Comparison of ENCODE assay signal across 17 cellular contexts in genomic region chr3:44412365-44412764, GRCh38.
DNase-seq lines count a peak whose midpoint lies in the region; ATAC-seq, FAIRE-seq and TF ChIP-seq lines count a peak whose summit lies in the region.
"Had no signal": no experiment of that assay in that cellular context is flagged by ENCODE, and none has a peak within 500 bp of the region (broad histone marks: within the 10 kb centered on the region; RNA-seq: fewer than 3 reads in every experiment).

No MANE protein-coding gene starts in this region.

- no peak overlapping the region for H3K4me3 Mint-ChIP-seq in natural killer cell
- H3K4me3 Mint-ChIP-seq: CD4-positive, alpha-beta memory T cell; GM23338 had no signal

- CTCF ChIA-PET in endothelial cell of umbilical vein (lab: Charles Lee) = no interaction called here

- H3K27me3 ChIP-seq in right atrium auricular region (no peaks in the 10 kb centered on the region), endothelial cell of umbilical vein (ENCODE audit: control insufficient read depth in 2 of 2, insufficient read depth in 2 of 2, low read length in 2 of 2) (no peaks in the 10 kb centered on the region), spleen (replicated peaks in 1 of 7) (no peaks in the 10 kb centered on the region)

- H3K9me1 ChIP-seq in endothelial cell of umbilical vein (replicated peaks; ENCODE audit: control insufficient read depth, extremely low read depth, insufficient read depth, low read length) = no peaks in the 10 kb centered on the region

- H3K36me3 Mint-ChIP-seq in natural killer cell = no peaks in the 10 kb centered on the region

- dilution Hi-C loops in endothelial cell of umbilical vein (cut with MboI; ENCODE audit: extremely low pct_ligation_motif_present, low sequenced_read_pairs) = no loop called here

- peaks cover 12 to 17% of the 10 kb centered on the region in 2 donors for H3K4me1 Mint-ChIP-seq in natural killer cell
- H3K4me1 Mint-ChIP-seq: CD4-positive, alpha-beta memory T cell had no signal

- peak overlapping the region; percentile 23 for H2AFZ ChIP-seq in endothelial cell of umbilical vein (ENCODE audit: low read depth, low read length)
- H2AFZ ChIP-seq: GM23338 had no signal

- H3K4me2 ChIP-seq in endothelial cell of umbilical vein (ENCODE audit: insufficient read depth, low read length) = no peak overlapping the region
- H3K4me2 ChIP-seq: GM23338 had no signal

- TF ChIP-seq POLR2A in endothelial cell of umbilical vein (IDR thresholded peaks at IDR 0.05; ENCODE audit: low read depth, low read length) = no peak
- no peak for TF ChIP-seq POLR2A in spleen (IDR thresholded peaks at IDR 0.05)

- no peaks in the 10 kb centered on the region for H3K36me3 ChIP-seq in right atrium auricular region
- no peaks in the 10 kb centered on the region for H3K36me3 ChIP-seq in endothelial cell of umbilical vein (ENCODE audit: control insufficient read depth in 2 of 2, extremely low read depth in 1 of 2, insufficient read depth in 2 of 2, low read length in 2 of 2)
- H3K36me3 ChIP-seq in spleen = peaks cover 0 to 15% (median 0%) of the 10 kb centered on the region in 6 donors

- H3K4me3 ChIP-seq in right atrium auricular region (no peak overlapping the region), endothelial cell of umbilical vein (replicated peaks in 1 of 3; ENCODE audit: insufficient read depth in 1 of 3, low read depth in 1 of 3, low read length in 3 of 3) (no peak overlapping the region), spleen (no peak overlapping the region)
- H3K4me3 ChIP-seq: GM23338 had no signal

- H3K9me3 ChIP-seq in right atrium auricular region = no peaks in the 10 kb centered on the region
- H3K9me3 ChIP-seq in endothelial cell of umbilical vein (replicated peaks; ENCODE audit: control insufficient read depth, insufficient read depth, low read length) = no peaks in the 10 kb centered on the region
- H3K9me3 ChIP-seq in spleen = no peaks in the 10 kb centered on the region

- no peak for TF ChIP-seq CTCF in right atrium auricular region (IDR thresholded peaks at IDR 0.05)
- TF ChIP-seq CTCF in endothelial cell of umbilical vein (IDR thresholded peaks at IDR 0.05; ENCODE audit: extremely low read depth in 1 of 2, insufficient read depth in 1 of 2, low read depth in 1 of 2, low read length in 2 of 2) = no peak
- TF ChIP-seq CTCF in natural killer cell (IDR thresholded peaks at IDR 0.05) = no peak
- TF ChIP-seq CTCF in spleen (IDR thresholded peaks at IDR 0.05 in 8 of 11, conservative IDR thresholded peaks at IDR 0.05 in 3 of 11) = no peak

- no peaks in the 10 kb centered on the region for H3K27me3 Mint-ChIP-seq in natural killer cell (ENCODE audit: low read depth in 2 of 2)
- H3K27me3 Mint-ChIP-seq: CD4-positive, alpha-beta memory T cell had no signal

- BruUV-seq in endothelial cell of umbilical vein (replicated peaks; lab: Mats Ljungman, UMichigan) = no TSS peak

- WGBS in spleen, 5 donors = 62 to 74% (median 66%) methylated on average over 10 of the region's 10 CpGs

- intact Hi-C loops in cardiac septum (cut with DNase I) = no loop called here
- intact Hi-C loops in endothelial cell of umbilical vein (cut with micrococcal nuclease) = no loop called here
- intact Hi-C loops in natural killer cell (cut with micrococcal nuclease) = no loop called here
- intact Hi-C loops in spleen (cut with DNase I; ENCODE audit: low total_unique reads) = no loop called here

- POLR2A ChIA-PET in endothelial cell of umbilical vein (lab: Charles Lee) = no interaction called here

- DNase-seq in right atrium auricular region (ENCODE audit: low spot score) (peak; percentile 49), cardiac septum (ENCODE audit: low spot score) (no peak), endothelial cell of umbilical vein (ENCODE audit: low read depth, low spot score) (no peak), natural killer cell (no peak), spleen (no peak), NCI-H1436 treated with DMSO at 0.1 percent for 48 hours (lab: John Stamatoyannopoulos, UW) (no peak), glomerular visceral epithelial cell (ENCODE audit: extremely low spot score) (no peak)
- DNase-seq in stimulated activated CD4-positive, alpha-beta T cell treated with anti-CD3 and anti-CD28 coated beads, Interleukin-15, amount 100 ng/mL, for 24 hours = no peak
- DNase-seq: AML-193; C1 segment of cervical spinal cord; CD4-positive, alpha-beta memory T cell; DMS79; H7 had no signal

- no peak for FAIRE-seq in endothelial cell of umbilical vein (lab: Jason Lieb, UNC)
- FAIRE-seq: GM12891 had no signal

- H3K27ac ChIP-seq in right atrium auricular region = no peak overlapping the region
- no peak overlapping the region for H3K27ac ChIP-seq in endothelial cell of umbilical vein (ENCODE audit: insufficient read depth, low read depth, low read length)
- H3K27ac ChIP-seq in spleen = peak overlapping the region in 6 of 8 donors; percentile 36 to 73 (median 58)
- H3K27ac ChIP-seq: 22Rv1, HL-60 had no signal

- no peaks in the 10 kb centered on the region for H4K20me1 ChIP-seq in endothelial cell of umbilical vein (replicated peaks; ENCODE audit: control insufficient read depth, extremely low read depth, insufficient read depth, low read length)

- H3K79me2 ChIP-seq in endothelial cell of umbilical vein (ENCODE audit: control insufficient read depth, insufficient read depth, low read length) = no peaks in the 10 kb centered on the region

- H3K27ac Mint-ChIP-seq in natural killer cell = peak overlapping the region; percentile 36 to 86
- H3K27ac Mint-ChIP-seq: GM23338 had no signal

- no peaks in the 10 kb centered on the region for H3K9me3 Mint-ChIP-seq in natural killer cell
- H3K9me3 Mint-ChIP-seq: GM23338 had no signal

- no peaks in the 10 kb centered on the region for H3K4me1 ChIP-seq in right atrium auricular region
- no peaks in the 10 kb centered on the region for H3K4me1 ChIP-seq in endothelial cell of umbilical vein (ENCODE audit: control insufficient read depth, extremely low read depth, insufficient read depth, low read length)
- H3K4me1 ChIP-seq in spleen = peaks cover 0 to 17% (median 0%) of the 10 kb centered on the region in 6 donors

- H3K9ac ChIP-seq in endothelial cell of umbilical vein (replicated peaks; ENCODE audit: extremely low read depth, insufficient read depth, low read length) = no peak overlapping the region

- ATAC-seq in natural killer cell = peak; percentile 59 to 88 (median 61)
- ATAC-seq: GM23338 had no signal

TF ChIP-seq in endothelial cell of umbilical vein, 7 proteins besides CTCF, POLR2A, EP300 and RAD21:
- TF ChIP-seq POLR2AphosphoS5 (IDR thresholded peaks at IDR 0.05; ENCODE audit: insufficient read depth, low read depth, low read length) (no peak), MYC (IDR thresholded peaks at IDR 0.05; ENCODE audit: low read depth, low read length) (no peak), GATA2 (IDR thresholded peaks at IDR 0.05; ENCODE audit: insufficient read depth, insufficient read length, low read depth, low read length) (no peak), JUN (IDR thresholded peaks at IDR 0.05; ENCODE audit: borderline replicate concordance, insufficient read depth, insufficient read length, low read depth) (no peak), MAX (IDR thresholded peaks at IDR 0.05; ENCODE audit: insufficient read depth, insufficient read length) (no peak), FOS (IDR thresholded peaks at IDR 0.05; ENCODE audit: borderline replicate concordance, insufficient read depth, low read length) (no peak), EZH2 (IDR thresholded peaks at IDR 0.05; ENCODE audit: borderline replicate concordance, low read depth, low read length, severe bottlenecking) (no peak)

Comparison
In these comparisons a context has a peak if more than half of its experiments do, and no peak if none do; other contexts are left out.
1. H3K27ac ChIP-seq: peak in spleen (6 of 8); none in right atrium auricular region (0 of 2) and endothelial cell of umbilical vein (single experiment).